In genomic region chr17:18377437-18378204, GRCh38 we compare ENCODE assay signal across 10 cellular contexts. TPM values are rescaled to one million over a fixed set of nuclear protein-coding genes. Genes with fewer than 3 reads are reported as not detected.
DNase-seq lines count a peak whose midpoint lies in the region; ATAC-seq, FAIRE-seq and TF ChIP-seq lines count a peak whose summit lies in the region.
"Had no signal": no experiment of that assay in that cellular context is flagged by ENCODE, and none has a peak within 500 bp of the region (broad histone marks: within the 10 kb centered on the region; RNA-seq: fewer than 3 reads in every experiment).

Gene EVPLL (plus strand): TSS chr17:18377778. CDS start chr17:18380938, 3,160 bp downstream.

- H3K4me1 ChIP-seq in keratinocyte (ENCODE audit: control insufficient read depth, extremely low read depth, insufficient read depth, low read length) = peaks cover 19% of the 10 kb centered on the region

- peaks cover 0 to 5% of the 10 kb centered on the region in 2 donors for H3K36me3 Mint-ChIP-seq in stimulated activated naive B cell treated with anti-CD40 and anti-IgM and Interleukin-4, amounts not matched to agents 10 μg/mL and 1 μg/mL and 100 μg/mL, for 72 hours

- H2AFZ ChIP-seq in keratinocyte (ENCODE audit: control insufficient read depth, low read length) = peak within 1 kb of the TSS; percentile 12

- H4K20me1 ChIP-seq in keratinocyte (ENCODE audit: control insufficient read depth, extremely low read depth, insufficient read depth, low read length) = no peaks in the 10 kb centered on the region

- no peaks in the 10 kb centered on the region for H3K9me1 ChIP-seq in keratinocyte (ENCODE audit: control insufficient read depth, extremely low read depth, insufficient read depth, low read length)

- peak within 1 kb of the TSS in 1 of 2 donors; percentile 29 for H3K4me3 Mint-ChIP-seq in stimulated activated naive B cell treated with anti-CD40 and anti-IgM and Interleukin-4, amounts not matched to agents 10 μg/mL and 1 μg/mL and 100 μg/mL, for 72 hours

- no peaks in the 10 kb centered on the region for H3K9me3 ChIP-seq in keratinocyte (ENCODE audit: control insufficient read depth, low read depth, low read length)

- H3K9ac ChIP-seq in keratinocyte (ENCODE audit: control insufficient read depth, extremely low read depth, insufficient read depth, low read length) = peak within 1 kb of the TSS; percentile 44

- peaks cover 15 to 17% of the 10 kb centered on the region in 2 donors for H3K4me1 Mint-ChIP-seq in stimulated activated naive B cell treated with anti-CD40 and anti-IgM and Interleukin-4, amounts not matched to agents 10 μg/mL and 1 μg/mL and 100 μg/mL, for 72 hours

- dilution Hi-C loops in keratinocyte (cut with MboI; ENCODE audit: extremely low pct_ligation_motif_present, low sequenced_read_pairs) = no loop called here

- H3K27me3 ChIP-seq in keratinocyte (ENCODE audit: control insufficient read depth, extremely low read depth, insufficient read depth, low read length) = peaks cover 24% of the 10 kb centered on the region

- H3K27ac ChIP-seq in keratinocyte (ENCODE audit: control insufficient read depth, insufficient read depth, low read length) = no peak within 1 kb of the TSS

- H3K27me3 Mint-ChIP-seq in stimulated activated naive B cell treated with anti-CD40 and anti-IgM and Interleukin-4, amounts not matched to agents 10 μg/mL and 1 μg/mL and 100 μg/mL, for 72 hours = peaks cover 25 to 27% of the 10 kb centered on the region in 2 donors

- no peak for TF ChIP-seq CTCF in keratinocyte (optimal IDR thresholded peaks at IDR 0.05 in 1 of 3, IDR thresholded peaks at IDR 0.05 in 1 of 3, conservative IDR thresholded peaks at IDR 0.05 in 1 of 3; ENCODE audit: extremely low read depth in 1 of 3, insufficient read depth in 2 of 3, low read length in 3 of 3)

- H3K79me2 ChIP-seq in keratinocyte (ENCODE audit: control insufficient read depth, insufficient read depth, low read length) = no peaks in the 10 kb centered on the region

- no peak for DNase-seq in HTR-8/SVneo (ENCODE audit: insufficient read length, low spot score)
- peak; percentile 82 for DNase-seq in SKM-1 treated with dmso at 0.1 percent for 144 hours (lab: John Stamatoyannopoulos, UW; ENCODE audit: unreplicated experiment)
- DNase-seq in keratinocyte (ENCODE audit: low read depth, low spot score) = peak; percentile 93
- DNase-seq in stimulated activated naive B cell treated with anti-CD40 and anti-IgM and Interleukin-4, amounts not matched to agents 10 μg/mL and 1 μg/mL and 100 μg/mL, for 72 hours = peak; percentile 15
- DNase-seq in DMS114 treated with DMSO at 0.1 percent for 48 hours (lab: John Stamatoyannopoulos, UW; ENCODE audit: unreplicated experiment) = no peak
- no peak for DNase-seq in NCI-H1436 treated with DMSO at 0.1 percent for 48 hours (lab: John Stamatoyannopoulos, UW)
- DNase-seq: activated CD4-positive, alpha-beta T cell treated with anti-CD3 and anti-CD28 coated beads, Interleukin-2, amount 50 U/mL, for 1 hour had no signal

- no peak within 1 kb of the TSS for H3K4me3 ChIP-seq in keratinocyte (ENCODE audit: control insufficient read depth in 2 of 3, extremely low read depth in 1 of 3, insufficient read depth in 2 of 3, low read depth in 1 of 3, low read length in 3 of 3)

- peaks cover 0 to 5% of the 10 kb centered on the region in 2 donors for H3K9me3 Mint-ChIP-seq in stimulated activated naive B cell treated with anti-CD40 and anti-IgM and Interleukin-4, amounts not matched to agents 10 μg/mL and 1 μg/mL and 100 μg/mL, for 72 hours

- peak; percentile 83 to 84 for ATAC-seq in stimulated activated naive B cell treated with anti-CD40 and anti-IgM and Interleukin-4, amounts not matched to agents 10 μg/mL and 1 μg/mL and 100 μg/mL, for 72 hours (replicated peaks)
- ATAC-seq in GM21717 (IDR thresholded peaks at IDR 0.05; ENCODE audit: unreplicated experiment) = no peak
- ATAC-seq in HG02642 (IDR thresholded peaks at IDR 0.05; ENCODE audit: poor library complexity, unreplicated experiment) = no peak

- H3K4me2 ChIP-seq in keratinocyte (ENCODE audit: control insufficient read depth, extremely low read depth, insufficient read depth, low read depth, low read length) = peak within 1 kb of the TSS; percentile 37

- no peaks in the 10 kb centered on the region for H3K36me3 ChIP-seq in keratinocyte (ENCODE audit: control insufficient read depth in 2 of 2, extremely low read depth in 1 of 2, insufficient read depth in 2 of 2, low read length in 2 of 2)

- peak; percentile 52 for FAIRE-seq in HTR-8/SVneo (lab: Jason Lieb, UNC)
- peak; percentile 94 for FAIRE-seq in keratinocyte (lab: Jason Lieb, UNC)
- FAIRE-seq: islet of Langerhans had no signal

- peak within 1 kb of the TSS; percentile 62 for H3K27ac Mint-ChIP-seq in stimulated activated naive B cell treated with anti-CD40 and anti-IgM and Interleukin-4, amounts not matched to agents 10 μg/mL and 1 μg/mL and 100 μg/mL, for 72 hours

RNA-seq across cellular contexts. Expression of gene EVPLL, which starts in this region (rescaled TPM):
- 0.31 to 1.7 TPM in 2 of 3 replicates, not detected in the other for polyA plus RNA-seq in keratinocyte
- polyA plus RNA-seq in keratinocyte (2011; ENCODE audit: low read depth) = 0.90 TPM
- polyA plus RNA-seq in keratinocyte (2011; cell fraction: cytosol; rRNA removed) = 0.06 TPM in 1 of 2 replicates, not detected in the other
- polyA plus RNA-seq in keratinocyte (2011; cell fraction: nucleus; rRNA removed) = 0.27 and 1.00 TPM in 2 replicates
- polyA plus RNA-seq in keratinocyte (2012; ENCODE audit: low replicate concordance) = 1.4 TPM in 1 of 2 replicates, not detected in the other
- not detected in 3 replicates for polyA minus RNA-seq in keratinocyte
- not detected for polyA minus RNA-seq in keratinocyte (2011; cell fraction: cytosol; rRNA and poly(A)+ RNA removed)
- not detected in 2 replicates for polyA minus RNA-seq in keratinocyte (2011; cell fraction: nucleus; rRNA and poly(A)+ RNA removed)

Comparison
In these comparisons a context has a peak if more than half of its experiments do, and no peak if none do; other contexts are left out.
1. DNase-seq: peak in SKM-1 treated with dmso at 0.1 percent for 144 hours (single experiment), keratinocyte (single experiment) and stimulated activated naive B cell treated with anti-CD40 and anti-IgM and Interleukin-4, amounts not matched to agents 10 μg/mL and 1 μg/mL and 100 μg/mL, for 72 hours (single experiment); none in HTR-8/SVneo (single experiment), DMS114 treated with DMSO at 0.1 percent for 48 hours (single experiment) and NCI-H1436 treated with DMSO at 0.1 percent for 48 hours (single experiment).
2. ATAC-seq: peak in stimulated activated naive B cell treated with anti-CD40 and anti-IgM and Interleukin-4, amounts not matched to agents 10 μg/mL and 1 μg/mL and 100 μg/mL, for 72 hours (2 of 2); none in GM21717 (single experiment) and HG02642 (single experiment).